ENCODE assay signal across 19 cellular contexts in the genomic region with DNA sequence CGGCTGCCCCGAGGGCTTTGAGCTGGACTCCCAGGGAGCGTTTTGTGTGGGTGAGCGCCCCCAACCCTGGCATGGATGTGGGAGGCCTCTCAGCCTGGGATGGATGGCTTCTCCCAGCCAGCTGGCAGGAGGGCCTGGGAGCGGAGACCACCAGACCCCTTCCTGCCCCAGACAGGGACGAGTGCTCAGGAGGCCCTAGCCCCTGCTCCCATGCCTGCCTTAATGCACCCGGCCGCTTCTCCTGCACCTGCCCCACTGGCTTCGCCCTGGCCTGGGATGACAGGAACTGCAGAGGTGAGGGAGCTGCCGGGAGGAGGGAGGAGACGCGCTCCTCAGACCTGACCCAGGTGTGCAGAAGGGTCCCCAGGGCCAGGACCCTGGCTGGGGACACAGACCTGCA. TPM values are rescaled to one million over a fixed set of nuclear protein-coding genes. Genes with fewer than 3 reads are reported as not detected.
DNase-seq lines count a peak whose midpoint lies in the region; ATAC-seq, FAIRE-seq and TF ChIP-seq lines count a peak whose summit lies in the region.
"Had no signal": no experiment of that assay in that cellular context is flagged by ENCODE, and none has a peak within 500 bp of the region (broad histone marks: within the 10 kb centered on the region; RNA-seq: fewer than 3 reads in every experiment).

No MANE protein-coding gene starts in this region.

- peaks cover 0 to 2% of the 10 kb centered on the region in 2 experiments for H3K27me3 ChIP-seq in endothelial cell of umbilical vein (ENCODE audit: control insufficient read depth in 2 of 2, insufficient read depth in 2 of 2, low read length in 2 of 2)
- H3K27me3 ChIP-seq: SJCRH30 had no signal

- no TSS peak for BruUV-seq in endothelial cell of umbilical vein (replicated peaks; lab: Mats Ljungman, UMichigan)

- dilution Hi-C loops in endothelial cell of umbilical vein (cut with MboI; ENCODE audit: extremely low pct_ligation_motif_present, low sequenced_read_pairs) = no loop called here

- H3K27ac ChIP-seq in C4-2B (peak overlapping the region; percentile 37), RWPE1 (peak overlapping the region; percentile 86), endothelial cell of umbilical vein (ENCODE audit: insufficient read depth, low read depth, low read length) (peak overlapping the region; percentile 4)
- H3K27ac ChIP-seq: SJCRH30 had no signal

- no peak for TF ChIP-seq POLR2A in endothelial cell of umbilical vein (IDR thresholded peaks at IDR 0.05; ENCODE audit: low read depth, low read length)

- intact Hi-C loops in endothelial cell of umbilical vein (cut with micrococcal nuclease) = loop anchor here (1.0 kb wide), 1 partner anchor 26 kb away; no protein-coding TSS in a partner anchor
- intact Hi-C loops in sciatic nerve (cut with DNase I) = no loop called here

- no peaks in the 10 kb centered on the region for H3K36me3 ChIP-seq in endothelial cell of umbilical vein (ENCODE audit: control insufficient read depth in 2 of 2, extremely low read depth in 1 of 2, insufficient read depth in 2 of 2, low read length in 2 of 2)
- H3K36me3 ChIP-seq: SJCRH30 had no signal

- no peaks in the 10 kb centered on the region for H3K9me1 ChIP-seq in endothelial cell of umbilical vein (replicated peaks; ENCODE audit: control insufficient read depth, extremely low read depth, insufficient read depth, low read length)

- CTCF ChIA-PET in RWPE1 (lab: Yijun Ruan, JAX) = interaction anchor here (0.5 to 1.2 kb wide), 9 partner anchors 23 to 1658 kb away, joined by 3 to 8 read pairs (median 4); no protein-coding TSS in a partner anchor
- CTCF ChIA-PET in endothelial cell of umbilical vein (lab: Charles Lee) = interaction anchor here (0.9 to 1.5 kb wide), 5 partner anchors 11 to 255 kb away, joined by 3 to 6 read pairs (median 4); no protein-coding TSS in a partner anchor

- no peaks in the 10 kb centered on the region for H4K20me1 ChIP-seq in endothelial cell of umbilical vein (replicated peaks; ENCODE audit: control insufficient read depth, extremely low read depth, insufficient read depth, low read length)

- no peak overlapping the region for H3K4me2 ChIP-seq in endothelial cell of umbilical vein (ENCODE audit: insufficient read depth, low read length)
- H3K4me2 ChIP-seq: A549 had no signal

- H3K79me2 ChIP-seq in endothelial cell of umbilical vein (ENCODE audit: control insufficient read depth, insufficient read depth, low read length) = no peaks in the 10 kb centered on the region

- H3K4me1 ChIP-seq in endothelial cell of umbilical vein (ENCODE audit: control insufficient read depth, extremely low read depth, insufficient read depth, low read length) = peaks cover 12% of the 10 kb centered on the region

- TF ChIP-seq CTCF in C4-2B (conservative IDR thresholded peaks at IDR 0.05) = no peak
- TF ChIP-seq CTCF in RWPE1 (conservative IDR thresholded peaks at IDR 0.05; ENCODE audit: low read depth) = no peak
- no peak for TF ChIP-seq CTCF in endothelial cell of umbilical vein (IDR thresholded peaks at IDR 0.05; ENCODE audit: extremely low read depth in 1 of 2, insufficient read depth in 1 of 2, low read depth in 1 of 2, low read length in 2 of 2)

- no peak overlapping the region for H3K4me3 ChIP-seq in endothelial cell of umbilical vein (replicated peaks in 1 of 3; ENCODE audit: insufficient read depth in 1 of 3, low read depth in 1 of 3, low read length in 3 of 3)
- H3K4me3 ChIP-seq: A549, GM12878, SJCRH30 had no signal

- no peak overlapping the region for H3K9ac ChIP-seq in endothelial cell of umbilical vein (replicated peaks; ENCODE audit: extremely low read depth, insufficient read depth, low read length)

- POLR2A ChIA-PET in RWPE1 (lab: Yijun Ruan, JAX; ENCODE audit: low non-redundant PET) = no interaction called here
- POLR2A ChIA-PET in endothelial cell of umbilical vein (lab: Charles Lee) = interaction anchor here (0.7 kb wide), 1 partner anchor 114 kb away, joined by 4 read pairs; no protein-coding TSS in a partner anchor

- no peak for FAIRE-seq in endothelial cell of umbilical vein (lab: Jason Lieb, UNC)
- FAIRE-seq: A549, GM12878 had no signal

- no peak for ATAC-seq in sciatic nerve
- ATAC-seq: GM12878 had no signal

- no peaks in the 10 kb centered on the region for H3K9me3 ChIP-seq in endothelial cell of umbilical vein (replicated peaks; ENCODE audit: control insufficient read depth, insufficient read depth, low read length)
- H3K9me3 ChIP-seq: A549, SJCRH30 had no signal

- H2AFZ ChIP-seq in endothelial cell of umbilical vein (ENCODE audit: low read depth, low read length) = no peak overlapping the region

- no peak for DNase-seq in RWPE1 (ENCODE audit: low spot score)
- DNase-seq in endothelial cell of umbilical vein (ENCODE audit: low read depth, low spot score) = no peak
- DNase-seq in sciatic nerve (ENCODE audit: low spot score) = peak; percentile 47
- DNase-seq in NCI-H774 (lab: John Stamatoyannopoulos, UW) = no peak
- no peak for DNase-seq in germinal center (ENCODE audit: low spot score)
- DNase-seq in epidermal melanocyte (ENCODE audit: insufficient read length, low spot score) = no peak
- DNase-seq: CD4-positive, alpha-beta memory T cell; DND-41; GOT3; KBM-7; NCI-H1092; NCI-H187 treated with DMSO at 0.1 percent for 48 hours; NCI-H510A treated with DMSO at 0.1 percent for 48 hours; NCI-H748 treated with DMSO at 0.1 percent for 48 hours; NK-92 treated with Interleukin-12 subunit alpha and Interleukin-12 subunit beta, amount 100 ng/mL, for 24 hours; SJCRH30 had no signal

TF ChIP-seq in endothelial cell of umbilical vein, 7 proteins besides CTCF, POLR2A, EP300 and RAD21:
- TF ChIP-seq EZH2 (IDR thresholded peaks at IDR 0.05; ENCODE audit: borderline replicate concordance, low read depth, low read length, severe bottlenecking) (no peak), POLR2AphosphoS5 (IDR thresholded peaks at IDR 0.05; ENCODE audit: insufficient read depth, low read depth, low read length) (no peak), GATA2 (IDR thresholded peaks at IDR 0.05; ENCODE audit: insufficient read depth, insufficient read length, low read depth, low read length) (no peak), JUN (IDR thresholded peaks at IDR 0.05; ENCODE audit: borderline replicate concordance, insufficient read depth, insufficient read length, low read depth) (no peak), MYC (IDR thresholded peaks at IDR 0.05; ENCODE audit: low read depth, low read length) (no peak), FOS (IDR thresholded peaks at IDR 0.05; ENCODE audit: borderline replicate concordance, insufficient read depth, low read length) (no peak)
- TF ChIP-seq, protein P1, sequence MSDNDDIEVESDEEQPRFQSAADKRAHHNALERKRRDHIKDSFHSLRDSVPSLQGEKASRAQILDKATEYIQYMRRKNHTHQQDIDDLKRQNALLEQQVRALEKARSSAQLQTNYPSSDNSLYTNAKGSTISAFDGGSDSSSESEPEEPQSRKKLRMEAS (IDR thresholded peaks at IDR 0.05; ENCODE audit: insufficient read depth, insufficient read length) = no peak

RNA-seq across cellular contexts. Expression of a gene that starts 17.4 kb away (rescaled TPM):
- 2.0 and 3.6 TPM in 2 replicates for total RNA-seq in endothelial cell of umbilical vein
- 12.4 and 14.9 TPM in 2 replicates for polyA plus RNA-seq in endothelial cell of umbilical vein
- polyA plus RNA-seq in endothelial cell of umbilical vein (2011; cell fraction: cytosol; rRNA removed) = 10.9 and 11.1 TPM in 2 replicates
- polyA plus RNA-seq in endothelial cell of umbilical vein (2011; cell fraction: nucleus; rRNA removed) = 2.8 and 6.7 TPM in 2 replicates
- polyA plus RNA-seq in endothelial cell of umbilical vein (2012) = 3.7 and 7.1 TPM in 2 replicates
- 7.9 and 12.0 TPM in 2 replicates for polyA minus RNA-seq in endothelial cell of umbilical vein
- polyA minus RNA-seq in endothelial cell of umbilical vein (2011; cell fraction: cytosol; rRNA and poly(A)+ RNA removed) = 628 TPM
- polyA minus RNA-seq in endothelial cell of umbilical vein (2011; cell fraction: nucleus; rRNA and poly(A)+ RNA removed) = 3.6 and 5.3 TPM in 2 replicates
- total RNA-seq in sciatic nerve = 73.1 TPM
- total RNA-seq: CD4-positive, alpha-beta memory T cell had no signal
- polyA plus RNA-seq: CD4-positive, alpha-beta memory T cell had no signal

Comparison
In these comparisons a context has a peak if more than half of its experiments do, and no peak if none do; other contexts are left out.
1. H3K27ac ChIP-seq: peak in every context shown above with its lines; median percentile 86 in RWPE1; 37 in C4-2B; 4 in endothelial cell of umbilical vein.
2. RNA of a gene that starts 17.4 kb away (total RNA-seq): 73.1 TPM in sciatic nerve (single experiment); 2.0 to 3.6 TPM in endothelial cell of umbilical vein; every median in the first group is over 10 times any median in the second.